Comparison of ENCODE assay signal across 8 cellular contexts in genomic region chr1:40084750-40085149, GRCh38. TPM values are rescaled to one million over a fixed set of nuclear protein-coding genes. Genes with fewer than 3 reads are reported as not detected.
DNase-seq lines count a peak whose midpoint lies in the region; ATAC-seq, FAIRE-seq and TF ChIP-seq lines count a peak whose summit lies in the region.
"Not testable (repeated sequence)": the region's sequence is repeated elsewhere in the genome, so short reads cannot be mapped to it uniquely, and the experiment has no call there.

No MANE protein-coding gene starts in this region.

- not testable (repeated sequence) for TF ChIP-seq POLR2A in uterus (IDR thresholded peaks at IDR 0.05)

- H3K9ac ChIP-seq in kidney (ENCODE audit: low read length in 2 of 2): not testable (repeated sequence)

- not testable (repeated sequence) for H3K4me3 ChIP-seq in kidney (ENCODE audit: low read length in 2 of 2); psoas muscle; uterus

- peak; percentile 80 for FAIRE-seq in kidney (lab: Jason Lieb, UNC)

- TF ChIP-seq CTCF in kidney (IDR thresholded peaks at IDR 0.05; ENCODE audit: borderline replicate concordance, extremely low read depth, insufficient read depth): peak; percentile 57
- peak; percentile 74 for TF ChIP-seq CTCF in psoas muscle (IDR thresholded peaks at IDR 0.05)
- peak; percentile 45 to 75 (median 53) for TF ChIP-seq CTCF in uterus (IDR thresholded peaks at IDR 0.05)

- not testable (repeated sequence) for ATAC-seq in psoas muscle

- intact Hi-C loops in kidney (cut with DNase I); uterus (cut with DNase I; ENCODE audit: low total_unique reads): not testable (repeated sequence)
- intact Hi-C loops in psoas muscle (cut with DNase I): loop anchor here in 1 of 2 donors (5.0 kb wide), 1 partner anchor 253 kb away; no protein-coding TSS in a partner anchor

- 26 to 32% (median 28%) methylated on average over 11 of the region's 11 CpGs for WGBS in psoas muscle, 3 donors

- not testable (repeated sequence) for H3K4me1 ChIP-seq in kidney (ENCODE audit: control insufficient read depth in 1 of 2, insufficient read depth in 1 of 2, low read depth in 1 of 2, low read length in 2 of 2); psoas muscle; uterus

- peak; percentile 81 for DNase-seq in ELF-1 (ENCODE audit: low read depth, low spot score)
- DNase-seq in NAMALWA (ENCODE audit: low spot score): peak; percentile 41
- peak; percentile 70 for DNase-seq in RPMI7951 (ENCODE audit: low read depth)
- peak; percentile 14 for DNase-seq in activated T-cell treated with anti-CD3 and anti-CD28 coated beads for 4 hours
- DNase-seq in effector CD8-positive, alpha-beta T cell (lab: John Stamatoyannopoulos, UW): peak; percentile 18
- not testable (repeated sequence) for DNase-seq in kidney
- DNase-seq in psoas muscle: peak; percentile 75 to 78
- DNase-seq in uterus: peak; percentile 73 to 75

- H3K27me3 ChIP-seq in psoas muscle (ENCODE audit: insufficient read depth in 3 of 3, low read length in 2 of 3); uterus: not testable (repeated sequence)

- H3K9me3 ChIP-seq in kidney (ENCODE audit: control insufficient read depth in 1 of 2, low read length in 2 of 2); psoas muscle; uterus: not testable (repeated sequence)

- not testable (repeated sequence) for H3K27ac ChIP-seq in kidney (ENCODE audit: low read depth in 2 of 2, low read length in 2 of 2); psoas muscle
- peak overlapping the region; percentile 40 to 51 for H3K27ac ChIP-seq in uterus

- H3K36me3 ChIP-seq in kidney (ENCODE audit: control insufficient read depth in 1 of 2, insufficient read depth in 2 of 2, low read length in 2 of 2); uterus: not testable (repeated sequence)
- peaks cover 4 to 60% of the 10 kb centered on the region in 2 donors for H3K36me3 ChIP-seq in psoas muscle (ENCODE audit: insufficient read depth in 1 of 2, low read depth in 1 of 2)

RNA-seq across cellular contexts. Expression of gene PPT1, which starts 12.3 kb away (rescaled TPM):
- total RNA-seq in RPMI7951 (2014; rRNA removed; shearing (Covaris generic)): 88.5 and 99.4 TPM in 2 replicates
- total RNA-seq in kidney: 95.5 TPM
- 110 TPM for polyA plus RNA-seq in kidney (ENCODE audit: insufficient read depth, low read depth, low replicate concordance)
- 10 to 100 TPM; 14.9 to 20.8 (median 19.1) TPM for total RNA-seq in psoas muscle
- 10 to 100 TPM; 13.4 to 21.8 (median 17.4) TPM for polyA plus RNA-seq in psoas muscle
- total RNA-seq in uterus: 100 to 1,000 TPM in 2 of 4 donors, 10 to 100 TPM in 2; 81.7 to 123 (median 94.5) TPM

RNA-seq across cellular contexts. Expression of gene CAP1, which starts 44.2 kb away (rescaled TPM):
- 539 and 593 TPM in 2 replicates for total RNA-seq in RPMI7951 (2014; rRNA removed; shearing (Covaris generic))
- total RNA-seq in kidney: 328 TPM
- 128 TPM for polyA plus RNA-seq in kidney (ENCODE audit: insufficient read depth, low read depth, low replicate concordance)
- 10 to 100 TPM; 34.2 to 71.0 (median 61.9) TPM for total RNA-seq in psoas muscle
- 100 to 1,000 TPM in 1 of 3 donors, 10 to 100 TPM in 2; 33.7 to 116 (median 56.6) TPM for polyA plus RNA-seq in psoas muscle
- total RNA-seq in uterus: 100 to 1,000 TPM; 136 to 298 (median 224) TPM
